7 cellular contexts compared by ENCODE assay signal in genomic region chr14:50955373-50956043, GRCh38. TPM values are rescaled to one million over a fixed set of nuclear protein-coding genes. Genes with fewer than 3 reads are reported as not detected.
DNase-seq lines count a peak whose midpoint lies in the region; TF ChIP-seq lines count a peak whose summit lies in the region.

No MANE protein-coding gene starts in this region.

- no peaks in the 10 kb centered on the region for H3K36me3 Mint-ChIP-seq in neural crest cell (ENCODE audit: low read depth)

- H3K27ac Mint-ChIP-seq in neural crest cell (ENCODE audit: unreplicated experiment) = peak overlapping the region; percentile 70

- no peak for TF ChIP-seq POLR2A in erythroblast (IDR thresholded peaks at IDR 0.05; ENCODE audit: low read length)

- peak overlapping the region; percentile 79 for H3K27ac ChIP-seq in SJSA1

- no peaks in the 10 kb centered on the region for H3K9me3 ChIP-seq in SJSA1 (replicated peaks)

- no peaks in the 10 kb centered on the region for H3K27me3 ChIP-seq in SJSA1 (replicated peaks)

- no peak overlapping the region for H3K4me3 Mint-ChIP-seq in neural crest cell

- TF ChIP-seq CTCF in neural crest cell (conservative IDR thresholded peaks at IDR 0.05) = peak; percentile 51

- H3K4me1 ChIP-seq in SJSA1 (replicated peaks) = peaks cover 13% of the 10 kb centered on the region

- no peaks in the 10 kb centered on the region for H3K9me3 Mint-ChIP-seq in neural crest cell

- peaks cover 16% of the 10 kb centered on the region for H3K4me1 Mint-ChIP-seq in neural crest cell

- peaks cover 2% of the 10 kb centered on the region for H3K27me3 Mint-ChIP-seq in neural crest cell (ENCODE audit: low read depth)

- no peaks in the 10 kb centered on the region for H3K36me3 ChIP-seq in SJSA1

- DNase-seq in GF-D8 (lab: John Stamatoyannopoulos, UW) (peak; percentile 54), LHCN-M2 (ENCODE audit: low read depth) (peak; percentile 97), SJSA1 (ENCODE audit: low read depth in 1 of 2, low spot score in 2 of 2) (peak; percentile 87 to 94), erythroblast (lab: John Stamatoyannopoulos, UW) (peak; percentile 83 to 88), neural crest cell (ENCODE audit: low read depth, low spot score) (no peak), GM19238 (ENCODE audit: insufficient read length, low spot score) (no peak)
- DNase-seq in activated effector memory CD4-positive, alpha-beta T cell treated with anti-CD3 and anti-CD28 coated beads, Interleukin-2, amount 50 U/mL, for 16 hours = no peak

- H3K4me3 ChIP-seq in SJSA1 = no peak overlapping the region

RNA-seq across cellular contexts. Expression of gene PYGL, which starts 11.2 kb away (rescaled TPM):
- total RNA-seq in LHCN-M2 (2014; rRNA removed) = 95.4 and 101 TPM in 2 replicates
- polyA plus RNA-seq in LHCN-M2 (2012) = 43.6 TPM
- 32.5 TPM in 2 replicates for total RNA-seq in SJSA1 (2014; rRNA removed; shearing (Covaris generic))
- total RNA-seq in neural crest cell = 45.2 and 45.3 TPM in 2 replicates

Comparison
In these comparisons a context has a peak if more than half of its experiments do, and no peak if none do; other contexts are left out.
1. DNase-seq: peak in GF-D8 (single experiment), LHCN-M2 (single experiment), SJSA1 (2 of 2) and erythroblast (2 of 2); none in neural crest cell (single experiment), GM19238 (single experiment) and activated effector memory CD4-positive, alpha-beta T cell treated with anti-CD3 and anti-CD28 coated beads, Interleukin-2, amount 50 U/mL, for 16 hours (single experiment).